ENCODE assay signal across 20 cellular contexts in genomic region chr5:78751872-78752271, GRCh38.
"Had no signal": no experiment of that assay in that cellular context is flagged by ENCODE, and none has a peak within 500 bp of the region (broad histone marks: within the 10 kb centered on the region; RNA-seq: fewer than 3 reads in every experiment).

No MANE protein-coding gene starts in this region.

- H3K27ac ChIP-seq: dorsolateral prefrontal cortex, hepatocyte, lower lobe of right lung, prostate gland, right atrium auricular region had no signal

- H3K79me2 ChIP-seq: hepatocyte had no signal

- H3K4me2 ChIP-seq: hepatocyte had no signal

- H3K36me3 ChIP-seq: lower lobe of right lung, prostate gland, right atrium auricular region had no signal

- H3K9me3 ChIP-seq: lower lobe of right lung, prostate gland, right atrium auricular region had no signal

- H2AFZ ChIP-seq: hepatocyte had no signal

- H3K4me3 ChIP-seq: dorsolateral prefrontal cortex, hepatocyte, lower lobe of right lung, prostate gland, right atrium auricular region had no signal

- FAIRE-seq: colon, keratinocyte had no signal

- H3K4me1 ChIP-seq: lower lobe of right lung, prostate gland had no signal

- ATAC-seq: lower lobe of right lung; SK-N-SH treated with all-trans-retinoic acid at 6 μM for 48 hours; stimulated activated naive B cell treated with anti-CD40 and anti-IgM and Interleukin-4, amounts not matched to agents 10 μg/mL and 1 μg/mL and 100 μg/mL, for 72 hours had no signal

- H3K27me3 ChIP-seq: dorsolateral prefrontal cortex, hepatocyte, right atrium auricular region had no signal

- DNase-seq: activated B cell treated with CpG ODN at 0.5 μM for 24 hours; activated CD4-positive, alpha-beta memory T cell treated with anti-CD3 and anti-CD28 coated beads for 36 hours; activated CD4-positive, alpha-beta T cell treated with anti-CD3 and anti-CD28 coated beads for 4 hours; activated gamma-delta T cell treated with Interleukin-2 at 50 U/mL for 16 hours; activated T-cell treated with anti-CD3 and anti-CD28 coated beads for 4 hours; amygdala; caudate nucleus; dorsolateral prefrontal cortex; lower lobe of right lung; nephron progenitor cell; nucleus accumbens; stimulated activated naive B cell treated with anti-CD40 and anti-IgM and Interleukin-4, amounts not matched to agents 10 μg/mL and 1 μg/mL and 100 μg/mL, for 72 hours; T-helper 1 cell; T-helper 9 cell had no signal
